ENCODE assay signal across 8 cellular contexts in the genomic region with DNA sequence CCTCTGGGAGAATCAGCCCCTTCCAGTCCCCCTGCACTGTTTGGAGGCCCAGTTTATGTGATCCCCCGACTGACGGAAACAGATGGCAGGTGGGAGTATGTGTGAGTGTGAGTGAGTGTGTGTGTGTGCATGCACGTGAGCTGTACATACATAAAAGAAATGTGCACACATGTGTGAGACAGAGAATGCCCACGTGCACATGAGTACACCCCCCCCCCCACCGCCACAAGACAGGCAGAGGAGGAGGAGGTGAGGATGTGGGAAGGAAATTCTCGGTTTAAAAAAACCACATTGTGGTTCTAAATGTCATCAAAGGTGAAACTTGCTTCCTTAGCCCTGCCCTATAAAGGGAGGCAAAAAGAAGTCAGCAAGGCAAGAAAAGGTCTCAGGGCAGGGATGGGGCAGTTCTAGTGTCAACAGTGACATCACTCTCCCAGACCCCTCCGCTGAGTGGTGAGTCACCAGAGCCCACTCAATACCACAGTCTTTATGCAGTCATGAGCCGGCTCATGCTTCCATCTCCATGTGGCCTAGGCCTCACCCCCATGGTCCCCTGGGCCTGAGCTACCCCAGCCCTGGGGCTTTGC.
DNase-seq lines count a peak whose midpoint lies in the region; ATAC-seq and TF ChIP-seq lines count a peak whose summit lies in the region.

No MANE protein-coding gene starts in this region.

- H3K9me3 Mint-ChIP-seq in IgD-negative memory B cell = peaks cover 0 to 1% (median 0%) of the 10 kb centered on the region in 3 donors
- peaks cover 4% of the 10 kb centered on the region for H3K9me3 Mint-ChIP-seq in glutamatergic neuron (ENCODE audit: unreplicated experiment)

- H3K4me1 ChIP-seq in right atrium auricular region (peaks cover 0 to 5% of the 10 kb centered on the region in 2 donors), lower lobe of right lung (peaks cover 6% of the 10 kb centered on the region)

- no peak for TF ChIP-seq CTCF in right atrium auricular region (IDR thresholded peaks at IDR 0.05)
- no peak for TF ChIP-seq CTCF in glutamatergic neuron (IDR thresholded peaks at IDR 0.05; ENCODE audit: partially characterized antibody, unreplicated experiment)
- TF ChIP-seq CTCF in lower lobe of right lung (IDR thresholded peaks at IDR 0.05) = no peak

- no peak for DNase-seq in left cardiac atrium
- no peak for DNase-seq in right atrium auricular region (ENCODE audit: low spot score)
- DNase-seq in activated CD8-positive, alpha-beta memory T cell treated with anti-CD3 and anti-CD28 coated beads for 24 hours = peak; percentile 86
- peak; percentile 38 for DNase-seq in glutamatergic neuron
- peak; percentile 82 for DNase-seq in stimulated activated CD8-positive, alpha-beta memory T cell treated with anti-CD3 and anti-CD28 coated beads, Interleukin-4, amount 100 ng/mL, for 48 hours
- no peak for DNase-seq in lower lobe of right lung
- DNase-seq in NCI-H1105 (lab: John Stamatoyannopoulos, UW) = no peak

- H3K27me3 Mint-ChIP-seq in IgD-negative memory B cell = peaks cover 52% of the 10 kb centered on the region
- peaks cover 5% of the 10 kb centered on the region for H3K27me3 Mint-ChIP-seq in glutamatergic neuron (ENCODE audit: unreplicated experiment)

- no peaks in the 10 kb centered on the region for H3K36me3 ChIP-seq in right atrium auricular region
- H3K36me3 ChIP-seq in lower lobe of right lung = no peaks in the 10 kb centered on the region

- ATAC-seq in left cardiac atrium (peak; percentile 22 to 24), lower lobe of right lung (no peak)

- H3K27ac Mint-ChIP-seq in IgD-negative memory B cell (peak overlapping the region in 2 of 3 donors; percentile 47 to 67), glutamatergic neuron (ENCODE audit: unreplicated experiment) (peak overlapping the region; percentile 29)

- H3K4me3 Mint-ChIP-seq in IgD-negative memory B cell (peak overlapping the region in 2 of 4 donors; percentile 56 to 69), glutamatergic neuron (ENCODE audit: unreplicated experiment) (no peak overlapping the region)

- peaks cover 2% of the 10 kb centered on the region for H3K36me3 Mint-ChIP-seq in IgD-negative memory B cell
- no peaks in the 10 kb centered on the region for H3K36me3 Mint-ChIP-seq in glutamatergic neuron (ENCODE audit: unreplicated experiment)

- intact Hi-C loops in left cardiac atrium (cut with DNase I) = no loop called here
- intact Hi-C loops in lower lobe of right lung (cut with DNase I) = no loop called here

- H3K4me3 ChIP-seq in right atrium auricular region (no peak overlapping the region), lower lobe of right lung (no peak overlapping the region)

- peaks cover 12 to 22% (median 18%) of the 10 kb centered on the region in 3 donors for H3K4me1 Mint-ChIP-seq in IgD-negative memory B cell
- H3K4me1 Mint-ChIP-seq in glutamatergic neuron (ENCODE audit: low read depth, unreplicated experiment) = peaks cover 44% of the 10 kb centered on the region

- H3K9me3 ChIP-seq in right atrium auricular region = no peaks in the 10 kb centered on the region
- H3K9me3 ChIP-seq in lower lobe of right lung = no peaks in the 10 kb centered on the region

- H3K27me3 ChIP-seq in right atrium auricular region = no peaks in the 10 kb centered on the region
- H3K27me3 ChIP-seq in lower lobe of right lung (ENCODE audit: low read depth) = peaks cover 14% of the 10 kb centered on the region

- no peak overlapping the region for H3K27ac ChIP-seq in right atrium auricular region
- no peak overlapping the region for H3K27ac ChIP-seq in lower lobe of right lung

Comparison
In these comparisons a context has a peak if more than half of its experiments do, and no peak if none do; other contexts are left out.
1. ATAC-seq: peak in left cardiac atrium (2 of 2); none in lower lobe of right lung (0 of 2).
2. DNase-seq: peak in activated CD8-positive, alpha-beta memory T cell treated with anti-CD3 and anti-CD28 coated beads for 24 hours (single experiment), glutamatergic neuron (single experiment) and stimulated activated CD8-positive, alpha-beta memory T cell treated with anti-CD3 and anti-CD28 coated beads, Interleukin-4, amount 100 ng/mL, for 48 hours (single experiment); none in left cardiac atrium (single experiment), right atrium auricular region (single experiment), lower lobe of right lung (single experiment) and NCI-H1105 (single experiment).